9 cellular contexts compared by ENCODE assay signal in genomic region chr3:188309437-188310269, GRCh38.
DNase-seq lines count a peak whose midpoint lies in the region; ATAC-seq and TF ChIP-seq lines count a peak whose summit lies in the region.
"Had no signal": no experiment of that assay in that cellular context is flagged by ENCODE, and none has a peak within 500 bp of the region (broad histone marks: within the 10 kb centered on the region; RNA-seq: fewer than 3 reads in every experiment).

No MANE protein-coding gene starts in this region.

- TF ChIP-seq CTCF in glutamatergic neuron (IDR thresholded peaks at IDR 0.05; ENCODE audit: partially characterized antibody, unreplicated experiment), result no peak

- peak overlapping the region; percentile 71 for H3K27ac Mint-ChIP-seq in activated CD8-positive, alpha-beta T cell treated with anti-CD3 and anti-CD28 coated beads, Interleukin-2, amount 10 ng/mL, durations not matched to agents 7 days and 5 days
- H3K27ac Mint-ChIP-seq in glutamatergic neuron (ENCODE audit: unreplicated experiment), result no peak overlapping the region

- no peaks in the 10 kb centered on the region for H3K27me3 Mint-ChIP-seq in activated CD8-positive, alpha-beta T cell treated with anti-CD3 and anti-CD28 coated beads, Interleukin-2, amount 10 ng/mL, durations not matched to agents 7 days and 5 days (ENCODE audit: low read depth)
- H3K27me3 Mint-ChIP-seq in glutamatergic neuron (ENCODE audit: unreplicated experiment), result no peaks in the 10 kb centered on the region

- ATAC-seq in GM19043 (IDR thresholded peaks at IDR 0.05; ENCODE audit: low read depth, unreplicated experiment) (peak; percentile 99), HG02973 (IDR thresholded peaks at IDR 0.05; ENCODE audit: unreplicated experiment) (peak; percentile 99)
- peak; percentile 87 for ATAC-seq in activated CD8-positive, alpha-beta T cell treated with anti-CD3 and anti-CD28 coated beads, Interleukin-2, amount 10 ng/mL, durations not matched to agents 7 days and 5 days

- H3K4me1 Mint-ChIP-seq in activated CD8-positive, alpha-beta T cell treated with anti-CD3 and anti-CD28 coated beads, Interleukin-2, amount 10 ng/mL, durations not matched to agents 7 days and 5 days (ENCODE audit: low read depth), result peaks cover 25% of the 10 kb centered on the region
- peaks cover under 1% of the 10 kb centered on the region for H3K4me1 Mint-ChIP-seq in glutamatergic neuron (ENCODE audit: low read depth, unreplicated experiment)

- H3K36me3 Mint-ChIP-seq in activated CD8-positive, alpha-beta T cell treated with anti-CD3 and anti-CD28 coated beads, Interleukin-2, amount 10 ng/mL, durations not matched to agents 7 days and 5 days (ENCODE audit: low read depth), result peaks cover 30% of the 10 kb centered on the region
- no peaks in the 10 kb centered on the region for H3K36me3 Mint-ChIP-seq in glutamatergic neuron (ENCODE audit: unreplicated experiment)

- POLR2A ChIA-PET in activated CD8-positive, alpha-beta T cell treated with anti-CD3 and anti-CD28 coated beads, Interleukin-2, amount 10 ng/mL, durations not matched to agents 7 days and 5 days (lab: Charles Lee), result interaction anchor here (0.6 kb wide), 1 partner anchor 546 kb away, joined by 3 read pairs; no protein-coding TSS in a partner anchor

- CTCF ChIA-PET in activated CD8-positive, alpha-beta T cell treated with anti-CD3 and anti-CD28 coated beads, Interleukin-2, amount 10 ng/mL, durations not matched to agents 7 days and 5 days (lab: Charles Lee), result interaction anchor here (2.2 kb wide), 1 partner anchor 569 kb away, joined by 11 read pairs; no protein-coding TSS in a partner anchor

- no peak for TF ChIP-seq POLR2A in erythroblast (IDR thresholded peaks at IDR 0.05; ENCODE audit: low read length)

- H3K4me3 Mint-ChIP-seq in activated CD8-positive, alpha-beta T cell treated with anti-CD3 and anti-CD28 coated beads, Interleukin-2, amount 10 ng/mL, durations not matched to agents 7 days and 5 days, result peak overlapping the region; percentile 42
- no peak overlapping the region for H3K4me3 Mint-ChIP-seq in glutamatergic neuron (ENCODE audit: unreplicated experiment)

- H3K9me3 Mint-ChIP-seq in activated CD8-positive, alpha-beta T cell treated with anti-CD3 and anti-CD28 coated beads, Interleukin-2, amount 10 ng/mL, durations not matched to agents 7 days and 5 days (ENCODE audit: insufficient read depth), result peaks cover 5% of the 10 kb centered on the region
- H3K9me3 Mint-ChIP-seq in glutamatergic neuron (ENCODE audit: unreplicated experiment), result peaks cover 2% of the 10 kb centered on the region

- DNase-seq in COLO829 (ENCODE audit: low spot score) (peak; percentile 35), HuH-7.5 (ENCODE audit: low spot score) (no peak), epidermal melanocyte (ENCODE audit: insufficient read length, low spot score) (no peak), erythroblast (lab: John Stamatoyannopoulos, UW) (no peak), glutamatergic neuron (no peak)
- DNase-seq in activated CD8-positive, alpha-beta T cell treated with anti-CD3 and anti-CD28 coated beads, Interleukin-2, amount 10 ng/mL, durations not matched to agents 7 days and 5 days, result peak; percentile 53
- DNase-seq: activated CD4-positive, alpha-beta T cell treated with anti-CD3 and anti-CD28 coated beads, Interleukin-2, amount 50 U/mL, for 4 hours had no signal

Comparison
In these comparisons a context has a peak if more than half of its experiments do, and no peak if none do; other contexts are left out.
1. DNase-seq: peak in COLO829 (single experiment) and activated CD8-positive, alpha-beta T cell treated with anti-CD3 and anti-CD28 coated beads, Interleukin-2, amount 10 ng/mL, durations not matched to agents 7 days and 5 days (single experiment); none in HuH-7.5 (single experiment), epidermal melanocyte (single experiment), erythroblast (0 of 2) and glutamatergic neuron (single experiment).
2. Peak in every context shown above with its lines, with median percentiles within 50 percentile points of each other: ATAC-seq.